In the genomic region with DNA sequence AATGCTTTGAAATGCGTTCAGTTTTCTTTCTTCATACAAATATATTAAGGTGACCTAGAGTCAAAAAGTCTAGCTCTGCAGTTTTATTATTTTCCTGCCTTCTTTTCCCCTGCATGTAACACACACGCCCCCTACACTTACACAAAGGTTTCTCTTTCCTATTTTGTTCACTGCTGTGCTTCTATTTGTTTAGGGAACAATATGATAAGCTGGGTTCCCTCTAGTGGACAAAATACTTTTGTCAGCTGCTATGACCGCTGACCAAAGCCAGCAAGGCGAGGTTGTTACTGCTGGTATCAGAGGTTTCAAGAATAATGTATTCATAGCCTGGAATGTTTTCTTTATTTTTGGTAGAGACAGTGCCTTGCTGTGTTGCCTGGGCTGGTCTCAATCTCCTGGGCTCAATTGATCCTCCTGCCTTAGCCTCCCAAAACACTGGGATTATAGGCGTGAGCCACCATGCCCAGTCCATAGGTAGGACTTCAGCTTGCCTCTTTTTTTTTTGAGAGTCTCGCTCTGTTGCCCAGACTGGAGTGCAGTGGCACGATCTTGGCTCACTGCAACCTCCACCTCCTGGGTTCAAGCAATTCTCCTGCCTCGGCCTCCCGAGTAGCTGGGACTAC, we compare ENCODE assay signal across 8 cellular contexts. TPM values are rescaled to one million over a fixed set of nuclear protein-coding genes. Genes with fewer than 3 reads are reported as not detected.
DNase-seq lines count a peak whose midpoint lies in the region; ATAC-seq and TF ChIP-seq lines count a peak whose summit lies in the region.

No MANE protein-coding gene starts in this region.

- no peaks in the 10 kb centered on the region for H3K9me3 ChIP-seq in testis

- H3K27me3 ChIP-seq in testis: no peaks in the 10 kb centered on the region

- WGBS in testis, 2 donors: 61 to 70% methylated on average over 9 of the region's 9 CpGs

- H3K27ac ChIP-seq in testis: no peak overlapping the region

- DNase-seq in EH (ENCODE audit: low read depth) (peak; percentile 73), NOMO-1 (lab: John Stamatoyannopoulos, UW; ENCODE audit: unreplicated experiment in 2 of 2) (peak; percentile 44 to 77), cerebellum (ENCODE audit: low spot score) (peak; percentile 73), kidney glomerular epithelial cell (lab: John Stamatoyannopoulos, UW) (peak; percentile 61), testis (peak; percentile 67)
- DNase-seq in activated T-cell treated with anti-CD3 and anti-CD28 coated beads, Interleukin-2, amount 50 U/mL, for 48 hours: no peak

- ATAC-seq in HG02571 (IDR thresholded peaks at IDR 0.05; ENCODE audit: unreplicated experiment): peak; percentile 62
- no peak for ATAC-seq in GM19467 (IDR thresholded peaks at IDR 0.05; ENCODE audit: unreplicated experiment)

- peaks cover 20% of the 10 kb centered on the region for H3K4me1 ChIP-seq in testis

- no peak overlapping the region for H3K4me3 ChIP-seq in testis

- no peaks in the 10 kb centered on the region for H3K36me3 ChIP-seq in testis (ENCODE audit: low read depth, missing control alignments)

- TF ChIP-seq POLR2A in testis (IDR thresholded peaks at IDR 0.05): no peak

- intact Hi-C loops in testis (cut with DNase I; ENCODE audit: low total_unique reads): no loop called here

- peak; percentile 73 to 90 (median 79) for TF ChIP-seq CTCF in testis (IDR thresholded peaks at IDR 0.05)

RNA-seq across cellular contexts. Expression of gene FNTB, which starts 33.4 kb away (rescaled TPM):
- total RNA-seq in cerebellum (17.7 TPM), testis (10 to 100 TPM; 52.5 to 68.1 TPM)
- polyA plus RNA-seq in testis (ENCODE audit: insufficient read depth, low read depth, low replicate concordance): 43.2 TPM

RNA-seq across cellular contexts. Expression of gene RAB15, which starts 47.9 kb away (rescaled TPM):
- total RNA-seq in cerebellum (27.3 TPM), testis (1 to 10 TPM; 1.9 to 3.2 TPM)
- polyA plus RNA-seq in testis (ENCODE audit: insufficient read depth, low read depth, low replicate concordance): 4.0 TPM

Comparison
In these comparisons a context has a peak if more than half of its experiments do, and no peak if none do; other contexts are left out.
1. DNase-seq: peak in EH (single experiment), NOMO-1 (2 of 2), cerebellum (single experiment), kidney glomerular epithelial cell (single experiment) and testis (single experiment); none in activated T-cell treated with anti-CD3 and anti-CD28 coated beads, Interleukin-2, amount 50 U/mL, for 48 hours (0 of 2).